10 cellular contexts compared by ENCODE assay signal in genomic region chr3:63364909-63365308, GRCh38.
DNase-seq lines count a peak whose midpoint lies in the region; ATAC-seq lines count a peak whose summit lies in the region.
"Had no signal": no experiment of that assay in that cellular context is flagged by ENCODE, and none has a peak within 500 bp of the region (broad histone marks: within the 10 kb centered on the region; RNA-seq: fewer than 3 reads in every experiment).

No MANE protein-coding gene starts in this region.

- peak; percentile 64 for DNase-seq in D341Med (ENCODE audit: low spot score)
- peak; percentile 2 for DNase-seq in Kasumi-1 (lab: John Stamatoyannopoulos, UW)
- DNase-seq in astrocyte of the hippocampus (ENCODE audit: low read depth, low spot score): peak; percentile 57
- peak; percentile 17 for DNase-seq in medulla oblongata (ENCODE audit: extremely low spot score)
- no peak for DNase-seq in ecto neural progenitor cell (ENCODE audit: low spot score)
- no peak for DNase-seq in immature natural killer cell
- no peak for DNase-seq in middle frontal gyrus (ENCODE audit: extremely low spot score, low spot score)
- DNase-seq: NCI-H2107 had no signal

- no peak for ATAC-seq in HG02840 (IDR thresholded peaks at IDR 0.05; ENCODE audit: low FRiP score, unreplicated experiment)

- no peaks in the 10 kb centered on the region for H3K4me1 Mint-ChIP-seq in immature natural killer cell

- no peaks in the 10 kb centered on the region for H3K36me3 Mint-ChIP-seq in immature natural killer cell

- peaks cover 0 to 5% (median 5%) of the 10 kb centered on the region in 3 donors for H3K27me3 Mint-ChIP-seq in immature natural killer cell (ENCODE audit: low read depth in 3 of 3)

- H3K4me3 Mint-ChIP-seq in immature natural killer cell: no peak overlapping the region
- H3K4me3 Mint-ChIP-seq: stimulated activated naive CD8-positive, alpha-beta T cell treated with anti-CD3 and anti-CD28 coated beads, Interleukin-15, Interleukin-2, amounts not matched to agents 100 ng/mL and 50 ng/mL, for 24 hours had no signal

- H3K9me3 Mint-ChIP-seq in immature natural killer cell: peaks cover 0 to 6% (median 0%) of the 10 kb centered on the region in 6 donors
- H3K9me3 Mint-ChIP-seq: stimulated activated naive CD8-positive, alpha-beta T cell treated with anti-CD3 and anti-CD28 coated beads, Interleukin-15, Interleukin-2, amounts not matched to agents 100 ng/mL and 50 ng/mL, for 24 hours had no signal

- no peak overlapping the region for H3K27ac Mint-ChIP-seq in immature natural killer cell
- H3K27ac Mint-ChIP-seq: stimulated activated naive CD8-positive, alpha-beta T cell treated with anti-CD3 and anti-CD28 coated beads, Interleukin-15, Interleukin-2, amounts not matched to agents 100 ng/mL and 50 ng/mL, for 24 hours had no signal

Comparison
In these comparisons a context has a peak if more than half of its experiments do, and no peak if none do; other contexts are left out.
1. DNase-seq: peak in D341Med (single experiment), Kasumi-1 (2 of 2), astrocyte of the hippocampus (single experiment) and medulla oblongata (single experiment); none in ecto neural progenitor cell (single experiment), immature natural killer cell (0 of 3) and middle frontal gyrus (single experiment).